23 cellular contexts compared by ENCODE assay signal in the genomic region with DNA sequence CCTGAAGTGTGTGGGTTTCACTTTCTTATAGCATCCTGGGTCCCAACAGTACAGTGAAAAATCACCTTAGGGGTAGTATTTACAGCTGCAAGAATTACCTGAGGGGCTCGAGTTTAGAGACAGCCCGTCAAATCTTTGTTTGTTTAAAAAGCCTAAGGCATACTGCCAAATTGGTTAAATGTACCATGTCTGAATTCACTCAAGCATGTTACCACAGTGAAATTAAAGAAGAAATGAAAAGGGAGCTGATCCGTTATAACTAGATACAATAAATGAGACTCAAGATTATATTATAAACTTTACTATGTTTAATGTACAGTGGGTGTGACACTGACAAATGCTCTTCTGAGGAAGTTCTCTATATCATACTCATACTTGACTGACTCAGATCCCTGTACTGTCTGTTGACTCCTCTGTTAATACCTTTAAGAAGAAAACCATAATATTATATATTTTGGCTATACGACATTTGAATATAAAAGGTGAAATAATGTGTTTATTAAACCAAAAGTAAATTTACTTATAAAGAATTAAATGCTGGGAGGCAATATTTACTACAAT.
DNase-seq lines count a peak whose midpoint lies in the region; ATAC-seq and TF ChIP-seq lines count a peak whose summit lies in the region.
"Had no signal": no experiment of that assay in that cellular context is flagged by ENCODE, and none has a peak within 500 bp of the region (broad histone marks: within the 10 kb centered on the region; RNA-seq: fewer than 3 reads in every experiment).

No MANE protein-coding gene starts in this region.

- H3K36me3 ChIP-seq in A673 (ENCODE audit: insufficient read depth, low read length, poor library complexity, severe bottlenecking): no peaks in the 10 kb centered on the region
- H3K36me3 ChIP-seq: adrenal gland, heart right ventricle had no signal

- no peak overlapping the region for H3K27ac Mint-ChIP-seq in activated CD4-positive, alpha-beta memory T cell treated with anti-CD3 and anti-CD28 coated beads for 36 hours
- H3K27ac Mint-ChIP-seq: CD4-positive, CD25-positive, alpha-beta regulatory T cell; immature natural killer cell; naive thymus-derived CD4-positive, alpha-beta T cell had no signal

- no peaks in the 10 kb centered on the region for H3K4me1 Mint-ChIP-seq in activated CD4-positive, alpha-beta memory T cell treated with anti-CD3 and anti-CD28 coated beads for 36 hours (ENCODE audit: low read depth)
- H3K4me1 Mint-ChIP-seq: CD4-positive, CD25-positive, alpha-beta regulatory T cell; immature natural killer cell; naive thymus-derived CD4-positive, alpha-beta T cell had no signal

- no peaks in the 10 kb centered on the region for H3K27me3 ChIP-seq in A673 (replicated peaks; ENCODE audit: insufficient read depth, low read depth, low read length, poor library complexity)
- H3K27me3 ChIP-seq: adrenal gland, heart right ventricle had no signal

- no TSS peak for BruUV-seq in A673 (replicated peaks; lab: Mats Ljungman, UMichigan)

- intact Hi-C loops in A673 (cut with micrococcal nuclease; ENCODE audit: unreplicated experiment) (no loop called here), left cardiac atrium (cut with DNase I) (no loop called here)
- intact Hi-C loops in activated CD4-positive, alpha-beta memory T cell treated with anti-CD3 and anti-CD28 coated beads for 36 hours (cut with micrococcal nuclease): no loop called here

- no peaks in the 10 kb centered on the region for H3K9me3 ChIP-seq in A673 (ENCODE audit: low read depth, low read length, poor library complexity, severe bottlenecking)
- H3K9me3 ChIP-seq: adrenal gland, heart right ventricle had no signal

- H3K27me3 Mint-ChIP-seq in activated CD4-positive, alpha-beta memory T cell treated with anti-CD3 and anti-CD28 coated beads for 36 hours: no peaks in the 10 kb centered on the region

- no peak overlapping the region for H3K27ac ChIP-seq in A673 (ENCODE audit: low read depth, low read length, poor library complexity, severe bottlenecking)
- H3K27ac ChIP-seq: adrenal gland, heart right ventricle, parathyroid adenoma had no signal

- CTCF ChIA-PET in A673 (lab: Charles Lee): no interaction called here
- CTCF ChIA-PET in activated CD4-positive, alpha-beta memory T cell treated with anti-CD3 and anti-CD28 coated beads for 36 hours (lab: Charles Lee): interaction anchor here (0.6 to 0.8 kb wide), 2 partner anchors 74 to 157 kb away, joined by 3 to 4 read pairs; no protein-coding TSS in a partner anchor

- no peaks in the 10 kb centered on the region for H3K36me3 Mint-ChIP-seq in activated CD4-positive, alpha-beta memory T cell treated with anti-CD3 and anti-CD28 coated beads for 36 hours
- H3K36me3 Mint-ChIP-seq: CD4-positive, CD25-positive, alpha-beta regulatory T cell; immature natural killer cell; naive thymus-derived CD4-positive, alpha-beta T cell had no signal

- no peak for ATAC-seq in left cardiac atrium
- ATAC-seq: heart right ventricle; K562; naive thymus-derived CD4-positive, alpha-beta T cell had no signal

- H3K4me3 Mint-ChIP-seq in activated CD4-positive, alpha-beta memory T cell treated with anti-CD3 and anti-CD28 coated beads for 36 hours: no peak overlapping the region
- H3K4me3 Mint-ChIP-seq: CD4-positive, CD25-positive, alpha-beta regulatory T cell; H9; immature natural killer cell; naive thymus-derived CD4-positive, alpha-beta T cell had no signal

- H3K9me3 Mint-ChIP-seq in activated CD4-positive, alpha-beta memory T cell treated with anti-CD3 and anti-CD28 coated beads for 36 hours: no peaks in the 10 kb centered on the region
- H3K9me3 Mint-ChIP-seq: H9; immature natural killer cell; naive thymus-derived CD4-positive, alpha-beta T cell had no signal

- H3K4me3 ChIP-seq in A673 (ENCODE audit: low read depth, low read length, poor library complexity, severe bottlenecking) (no peak overlapping the region), epithelial cell of esophagus (ENCODE audit: low read length) (no peak overlapping the region)
- H3K4me3 ChIP-seq: adrenal gland, heart right ventricle, K562 had no signal

- peaks cover 10% of the 10 kb centered on the region for H3K4me1 ChIP-seq in A673 (ENCODE audit: insufficient read depth, low read length, poor library complexity, severe bottlenecking)
- H3K4me1 ChIP-seq: adrenal gland, heart right ventricle, parathyroid adenoma had no signal

- POLR2A ChIA-PET in A673 (lab: Charles Lee; ENCODE audit: low non-redundant PET): no interaction called here
- POLR2A ChIA-PET in activated CD4-positive, alpha-beta memory T cell treated with anti-CD3 and anti-CD28 coated beads for 36 hours (lab: Charles Lee): no interaction called here

- TF ChIP-seq CTCF in A673 (conservative IDR thresholded peaks at IDR 0.05; ENCODE audit: low read depth, low read length) (no peak), epithelial cell of esophagus (IDR thresholded peaks at IDR 0.05; ENCODE audit: insufficient read depth, low read depth, low read length, missing control alignments) (no peak)

- DNase-seq in A673 (ENCODE audit: low spot score): peak; percentile 51
- DNase-seq in NCI-H1092 (lab: John Stamatoyannopoulos, UW): peak; percentile 7
- DNase-seq in NCI-H446 (lab: John Stamatoyannopoulos, UW): peak; percentile 23 to 52
- DNase-seq in epithelial cell of esophagus (ENCODE audit: low read depth): peak; percentile 33
- no peak for DNase-seq in activated CD4-positive, alpha-beta T cell treated with anti-CD3 and anti-CD28 coated beads for 1 hour
- DNase-seq in CD1c-positive myeloid dendritic cell (ENCODE audit: extremely low spot score): no peak
- DNase-seq in left cardiac atrium: no peak
- DNase-seq in activated CD4-positive, alpha-beta memory T cell treated with anti-CD3 and anti-CD28 coated beads for 36 hours: no peak
- DNase-seq: ACHN; activated CD4-positive, CD25-positive, alpha-beta regulatory T cell treated with anti-CD3 and anti-CD28 coated beads, Interleukin-2, amount 50 U/mL, for 72 hours; activated effector memory CD4-positive, alpha-beta T cell treated with Interleukin-2 at 50 U/mL for 16 hours; adrenal gland; CD4-positive, CD25-positive, alpha-beta regulatory T cell; central memory CD4-positive, alpha-beta T cell; H9; heart right ventricle; immature natural killer cell; mammary epithelial cell; naive thymus-derived CD4-positive, alpha-beta T cell; NCI-H510A; T-helper 9 cell had no signal

Comparison
In these comparisons a context has a peak if more than half of its experiments do, and no peak if none do; other contexts are left out.
1. DNase-seq: peak in A673 (single experiment), NCI-H1092 (single experiment), NCI-H446 (2 of 2) and epithelial cell of esophagus (single experiment); none in activated CD4-positive, alpha-beta T cell treated with anti-CD3 and anti-CD28 coated beads for 1 hour (single experiment), CD1c-positive myeloid dendritic cell (single experiment), left cardiac atrium (single experiment) and activated CD4-positive, alpha-beta memory T cell treated with anti-CD3 and anti-CD28 coated beads for 36 hours (single experiment).